ENCODE assay signal across 7 cellular contexts in genomic region chr2:23760746-23761145, GRCh38.
A peak's percentile ranks its signal among the peaks of the same experiment; 100 is the strongest.
DNase-seq lines count a peak whose midpoint lies in the region; ATAC-seq and TF ChIP-seq lines count a peak whose summit lies in the region.

No MANE protein-coding gene starts in this region.

- H3K9me2 ChIP-seq in GM23338 (ENCODE audit: insufficient read depth): no peaks in the 10 kb centered on the region

- H4K20me1 ChIP-seq in GM23338 (replicated peaks; ENCODE audit: insufficient read depth): no peaks in the 10 kb centered on the region

- peak in 1 of 2 experiments; percentile 47; a peak in 3 of 4 replicates for TF ChIP-seq CTCF in GM23338 (conservative IDR thresholded peaks at IDR 0.05; ENCODE audit: low read depth in 2 of 2)
- no peak for TF ChIP-seq CTCF in epithelial cell of esophagus (IDR thresholded peaks at IDR 0.05; ENCODE audit: insufficient read depth, low read depth, low read length, missing control alignments)
- TF ChIP-seq CTCF in retinal pigment epithelial cell (conservative IDR thresholded peaks at IDR 0.05; ENCODE audit: low read depth, low read length): peak; percentile 27

- H3K4me1 Mint-ChIP-seq in GM23338: peaks cover 13% of the 10 kb centered on the region

- H3K36me3 ChIP-seq in GM23338 (ENCODE audit: insufficient read depth): no peaks in the 10 kb centered on the region

- H3K4me3 Mint-ChIP-seq in GM23338: no peak overlapping the region

- peaks cover 5% of the 10 kb centered on the region; the same call in 2 of the 3 replicates for H3K36me3 Mint-ChIP-seq in GM23338 (ENCODE audit: low read depth)

- no peak overlapping the region for H3K4me2 ChIP-seq in GM23338

- H3K9me3 Mint-ChIP-seq in GM23338: no peaks in the 10 kb centered on the region

- H3K27me3 Mint-ChIP-seq in GM23338 (ENCODE audit: insufficient read depth, low read depth, poor library complexity): no peaks in the 10 kb centered on the region

- H2AFZ ChIP-seq in GM23338: no peak overlapping the region

- no peak overlapping the region for H3K4me3 ChIP-seq in GM23338
- H3K4me3 ChIP-seq in epithelial cell of esophagus (ENCODE audit: low read length): no peak overlapping the region
- no peak overlapping the region for H3K4me3 ChIP-seq in retinal pigment epithelial cell (ENCODE audit: low read length)

- no peaks in the 10 kb centered on the region for H3K27me3 ChIP-seq in GM23338 (ENCODE audit: insufficient read depth)

- peaks cover 7% of the 10 kb centered on the region for H3K4me1 ChIP-seq in GM23338 (ENCODE audit: insufficient read depth)

- ATAC-seq in GM23338 (no peak), GM18517 (IDR thresholded peaks at IDR 0.05; ENCODE audit: unreplicated experiment) (no peak)

- H3K27ac Mint-ChIP-seq in GM23338: no peak overlapping the region; the same call in 1 of the 2 replicates

- no peaks in the 10 kb centered on the region for H3K79me2 ChIP-seq in GM23338 (replicated peaks; ENCODE audit: insufficient read depth)

- DNase-seq in GM23338 (ENCODE audit: low spot score) (peak; percentile 38), NCI-H510A treated with DMSO at 0.1 percent for 48 hours (lab: John Stamatoyannopoulos, UW) (peak; percentile 40), epithelial cell of esophagus (ENCODE audit: low read depth) (peak; percentile 60), retinal pigment epithelial cell (ENCODE audit: low read depth) (no peak), HuH-7.5 (ENCODE audit: low spot score) (no peak)
- DNase-seq in activated CD4-positive, alpha-beta T cell treated with anti-CD3 and anti-CD28 coated beads for 48 hours: no peak

- H3K27ac ChIP-seq in GM23338 (ENCODE audit: low read depth): no peak overlapping the region

- H3F3A ChIP-seq in GM23338 (replicated peaks; ENCODE audit: low read depth): no peaks in the 10 kb centered on the region

TF ChIP-seq in GM23338, 12 proteins besides CTCF, POLR2A, EP300 and RAD21:
- TF ChIP-seq REST (IDR thresholded peaks at IDR 0.05; ENCODE audit: unreplicated experiment) (no peak), EZH2 (IDR thresholded peaks at IDR 0.05; ENCODE audit: low read depth, unreplicated experiment) (no peak), POLR2AphosphoS5 (IDR thresholded peaks at IDR 0.05; ENCODE audit: low read depth) (no peak), JUNB (IDR thresholded peaks at IDR 0.05; ENCODE audit: unreplicated experiment) (no peak), ZNF462 (CRISPR knock-in tag; IDR thresholded peaks at IDR 0.05) (no peak), CREB1 (CRISPR knock-in tag; IDR thresholded peaks at IDR 0.05; ENCODE audit: low read depth) (no peak), NANOG (IDR thresholded peaks at IDR 0.05; ENCODE audit: borderline replicate concordance) (no peak), ETS1 (IDR thresholded peaks at IDR 0.05) (no peak), EZH2phosphoT487 (IDR thresholded peaks at IDR 0.05; ENCODE audit: unreplicated experiment) (no peak), ZNF114 (CRISPR knock-in tag; IDR thresholded peaks at IDR 0.05) (no peak), STAT1 (IDR thresholded peaks at IDR 0.05; ENCODE audit: unreplicated experiment) (no peak), ZNF331 (CRISPR knock-in tag; IDR thresholded peaks at IDR 0.05; ENCODE audit: low read depth) (no peak)

Comparison
In these comparisons a context has a peak if more than half of its experiments do, and no peak if none do; other contexts are left out.
1. DNase-seq: peak in GM23338 (single experiment), NCI-H510A treated with DMSO at 0.1 percent for 48 hours (single experiment) and epithelial cell of esophagus (single experiment); none in retinal pigment epithelial cell (single experiment), activated CD4-positive, alpha-beta T cell treated with anti-CD3 and anti-CD28 coated beads for 48 hours (single experiment) and HuH-7.5 (single experiment).